In the genomic region with DNA sequence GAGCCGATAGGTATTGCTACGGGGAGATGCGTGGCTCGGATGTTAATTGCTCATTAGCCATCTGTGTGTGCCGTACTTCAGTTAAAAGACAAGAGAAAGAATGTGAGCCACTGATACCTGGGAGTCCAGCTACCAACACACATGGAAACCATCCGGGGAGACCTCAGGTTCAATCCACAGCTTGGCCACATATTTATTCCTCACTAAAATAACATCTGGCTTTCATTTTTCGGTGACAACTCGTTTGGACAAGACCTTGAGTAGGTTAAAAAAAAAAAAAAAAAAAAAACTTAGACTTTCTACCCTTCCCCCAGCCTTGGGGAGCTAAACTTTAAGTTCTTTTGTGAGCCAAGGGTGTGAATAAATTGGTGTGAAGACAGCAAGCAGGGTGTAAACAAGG, we compare ENCODE assay signal across 22 cellular contexts.
DNase-seq lines count a peak whose midpoint lies in the region; ATAC-seq and TF ChIP-seq lines count a peak whose summit lies in the region.
"Had no signal": no experiment of that assay in that cellular context is flagged by ENCODE, and none has a peak within 500 bp of the region (broad histone marks: within the 10 kb centered on the region; RNA-seq: fewer than 3 reads in every experiment).

No MANE protein-coding gene starts in this region.

- no peaks in the 10 kb centered on the region for H3K4me1 Mint-ChIP-seq in stimulated activated naive B cell treated with anti-CD40 and anti-IgM and Interleukin-4, amounts not matched to agents 10 μg/mL and 1 μg/mL and 100 μg/mL, for 72 hours
- H3K4me1 Mint-ChIP-seq: CD14-positive monocyte; CD8-positive, alpha-beta memory T cell had no signal

- TF ChIP-seq EP300 in SK-N-SH (IDR thresholded peaks at IDR 0.05; ENCODE audit: borderline replicate concordance in 1 of 2, low read depth in 1 of 2, low read length in 1 of 2): no peak

- no peak for ATAC-seq in SK-N-SH treated with all-trans-retinoic acid at 6 μM for 48 hours
- no peak for ATAC-seq in stimulated activated naive B cell treated with anti-CD40 and anti-IgM and Interleukin-4, amounts not matched to agents 10 μg/mL and 1 μg/mL and 100 μg/mL, for 72 hours (replicated peaks)
- ATAC-seq: GM23338, HCT116 had no signal

- H2BK15ac ChIP-seq in mesendoderm (replicated peaks; ENCODE audit: low read depth): no peak overlapping the region

- intact Hi-C loops in prostate gland (cut with DNase I): no loop called here

- H3K4me2 ChIP-seq in SK-N-SH: no peak overlapping the region
- no peak overlapping the region for H3K4me2 ChIP-seq in mesendoderm (ENCODE audit: low read length)
- H3K4me2 ChIP-seq: BLaER1 treated with 17β-estradiol and CSF1 and Interleukin-3, amounts not matched to agents 10 nM and 100 nM; GM23338 had no signal

- peak overlapping the region; percentile 44 for H3K18ac ChIP-seq in mesendoderm (ENCODE audit: low read length)

- no peaks in the 10 kb centered on the region for H3K9me2 ChIP-seq in SK-N-SH

- TF ChIP-seq POLR2A in prostate gland (IDR thresholded peaks at IDR 0.05): no peak

- H3K27ac ChIP-seq in SK-N-SH (ENCODE audit: low read depth in 2 of 2, low read length in 1 of 2) (peak overlapping the region in 1 of 2 experiments; percentile 45; a peak in 2 of 4 replicates), coronary artery (no peak overlapping the region), mesendoderm (ENCODE audit: low read depth, low read length) (no peak overlapping the region), prostate gland (no peak overlapping the region)
- H3K27ac ChIP-seq: 22Rv1; BLaER1 treated with 17β-estradiol and CSF1 and Interleukin-3, amounts not matched to agents 10 nM and 100 nM had no signal

- H3K4me3 Mint-ChIP-seq in stimulated activated naive B cell treated with anti-CD40 and anti-IgM and Interleukin-4, amounts not matched to agents 10 μg/mL and 1 μg/mL and 100 μg/mL, for 72 hours: no peak overlapping the region
- H3K4me3 Mint-ChIP-seq: CD14-positive monocyte; CD4-positive, alpha-beta T cell; CD8-positive, alpha-beta memory T cell; GM23338; H9; HFFc6 had no signal

- no peak overlapping the region for H3K27ac Mint-ChIP-seq in stimulated activated naive B cell treated with anti-CD40 and anti-IgM and Interleukin-4, amounts not matched to agents 10 μg/mL and 1 μg/mL and 100 μg/mL, for 72 hours
- H3K27ac Mint-ChIP-seq: CD14-positive monocyte; CD4-positive, alpha-beta T cell; CD8-positive, alpha-beta memory T cell; GM23338; H9; HFFc6 had no signal

- TF ChIP-seq RAD21 in SK-N-SH (IDR thresholded peaks at IDR 0.05; ENCODE audit: low read length): no peak

- DNase-seq in SK-N-SH: no peak
- DNase-seq in coronary artery (ENCODE audit: low spot score): peak; percentile 24
- no peak for DNase-seq in mesendoderm
- DNase-seq in prostate gland (ENCODE audit: low spot score): no peak
- no peak for DNase-seq in stimulated activated naive B cell treated with anti-CD40 and anti-IgM and Interleukin-4, amounts not matched to agents 10 μg/mL and 1 μg/mL and 100 μg/mL, for 72 hours
- no peak for DNase-seq in cerebellar cortex (ENCODE audit: low spot score)
- DNase-seq in GM13976 (ENCODE audit: low spot score): no peak
- DNase-seq: AML-193; BE2C; CD4-positive, alpha-beta T cell; CD8-positive, alpha-beta memory T cell; COR-L47; DMS153; DND-41; H9; HFFc6 had no signal

- no peaks in the 10 kb centered on the region for H3K79me1 ChIP-seq in mesendoderm (ENCODE audit: low read length)

- peaks cover 29 to 37% of the 10 kb centered on the region in 2 experiments for H3K4me1 ChIP-seq in SK-N-SH (ENCODE audit: control insufficient read depth in 1 of 2, insufficient read depth in 2 of 2, low read depth in 1 of 2, low read length in 1 of 2)
- H3K4me1 ChIP-seq in mesendoderm (ENCODE audit: control insufficient read depth, low read depth, low read length): peaks cover 9% of the 10 kb centered on the region
- no peaks in the 10 kb centered on the region for H3K4me1 ChIP-seq in prostate gland (replicated peaks)
- H3K4me1 ChIP-seq: BLaER1 treated with 17β-estradiol and CSF1 and Interleukin-3, amounts not matched to agents 10 nM and 100 nM had no signal

- H3K36me3 ChIP-seq in SK-N-SH (replicated peaks in 1 of 2; ENCODE audit: control insufficient read depth in 1 of 2, insufficient read depth in 2 of 2, low read length in 1 of 2): peaks cover 3 to 6% of the 10 kb centered on the region in 2 experiments
- no peaks in the 10 kb centered on the region for H3K36me3 ChIP-seq in mesendoderm (ENCODE audit: control insufficient read depth, insufficient read depth, low read length)
- no peaks in the 10 kb centered on the region for H3K36me3 ChIP-seq in prostate gland
- H3K36me3 ChIP-seq: BE2C; BLaER1 treated with 17β-estradiol and CSF1 and Interleukin-3, amounts not matched to agents 10 nM and 100 nM had no signal

- TF ChIP-seq CTCF in SK-N-SH (IDR thresholded peaks at IDR 0.05) (no peak), coronary artery (IDR thresholded peaks at IDR 0.05) (no peak), prostate gland (IDR thresholded peaks at IDR 0.05) (no peak), GM13976 (IDR thresholded peaks at IDR 0.05; ENCODE audit: borderline replicate concordance, control extremely low read depth, extremely low read depth, insufficient read depth, missing control alignments) (no peak)

- H2BK5ac ChIP-seq in mesendoderm (ENCODE audit: low read length): no peak overlapping the region

- no peak overlapping the region for H2AK5ac ChIP-seq in mesendoderm (ENCODE audit: low read length)

- H3K4me3 ChIP-seq in SK-N-SH (ENCODE audit: low read depth in 2 of 2, low read length in 1 of 2): no peak overlapping the region
- H3K4me3 ChIP-seq in coronary artery: no peak overlapping the region
- H3K4me3 ChIP-seq in mesendoderm (ENCODE audit: low read length): no peak overlapping the region
- H3K4me3 ChIP-seq in prostate gland: no peak overlapping the region
- H3K4me3 ChIP-seq: BLaER1 treated with 17β-estradiol and CSF1 and Interleukin-3, amounts not matched to agents 10 nM and 100 nM; GM23338 had no signal

- H3K9me3 Mint-ChIP-seq in stimulated activated naive B cell treated with anti-CD40 and anti-IgM and Interleukin-4, amounts not matched to agents 10 μg/mL and 1 μg/mL and 100 μg/mL, for 72 hours: peaks cover 4 to 6% of the 10 kb centered on the region in 2 donors
- H3K9me3 Mint-ChIP-seq: CD4-positive, alpha-beta T cell; GM23338; H9; HFFc6 had no signal

- CTCF ChIA-PET in SK-N-SH (lab: Yijun Ruan, JAX): interaction anchor here (1.4 to 1.6 kb wide), 3 partner anchors 9 to 364 kb away, joined by 3 to 6 read pairs (median 4); no protein-coding TSS in a partner anchor

- peak overlapping the region; percentile 65 for H2BK120ac ChIP-seq in mesendoderm (ENCODE audit: low read depth, low read length)

- H3K23ac ChIP-seq in mesendoderm (ENCODE audit: low read length): no peak overlapping the region

- H3F3A ChIP-seq in SK-N-SH (replicated peaks; ENCODE audit: insufficient read depth): peaks cover 15% of the 10 kb centered on the region

- H3K4ac ChIP-seq in mesendoderm (ENCODE audit: low read depth, low read length): no peak overlapping the region

- H3K27me3 ChIP-seq in SK-N-SH (ENCODE audit: insufficient read depth): no peaks in the 10 kb centered on the region
- no peaks in the 10 kb centered on the region for H3K27me3 ChIP-seq in mesendoderm (ENCODE audit: insufficient read depth, low read length, poor library complexity)
- H3K27me3 ChIP-seq in prostate gland (replicated peaks; ENCODE audit: insufficient read depth): no peaks in the 10 kb centered on the region
- H3K27me3 ChIP-seq: BE2C; BLaER1 treated with 17β-estradiol and CSF1 and Interleukin-3, amounts not matched to agents 10 nM and 100 nM had no signal

- no peak overlapping the region for H2AFZ ChIP-seq in SK-N-SH (ENCODE audit: low read depth)
- H2AFZ ChIP-seq: GM23338 had no signal

- no peak overlapping the region for H3K9ac ChIP-seq in SK-N-SH
- no peak overlapping the region for H3K9ac ChIP-seq in mesendoderm (ENCODE audit: low read length)
- H3K9ac ChIP-seq: BLaER1 treated with 17β-estradiol and CSF1 and Interleukin-3, amounts not matched to agents 10 nM and 100 nM had no signal

- H3K36me3 Mint-ChIP-seq in stimulated activated naive B cell treated with anti-CD40 and anti-IgM and Interleukin-4, amounts not matched to agents 10 μg/mL and 1 μg/mL and 100 μg/mL, for 72 hours: no peaks in the 10 kb centered on the region
- H3K36me3 Mint-ChIP-seq: CD14-positive monocyte; CD8-positive, alpha-beta memory T cell had no signal

- H3K56ac ChIP-seq in mesendoderm (ENCODE audit: low read length): no peak overlapping the region

- H4K20me1 ChIP-seq in SK-N-SH (ENCODE audit: insufficient read depth): no peaks in the 10 kb centered on the region
- H4K20me1 ChIP-seq: BLaER1 treated with 17β-estradiol and CSF1 and Interleukin-3, amounts not matched to agents 10 nM and 100 nM had no signal

- no peak overlapping the region for H4K5ac ChIP-seq in mesendoderm (ENCODE audit: low read length)

- H3K79me2 ChIP-seq in SK-N-SH (ENCODE audit: insufficient read depth): peaks cover 38% of the 10 kb centered on the region
- H3K79me2 ChIP-seq in mesendoderm (ENCODE audit: control insufficient read depth, insufficient read depth, low read length): no peaks in the 10 kb centered on the region

- peaks cover 4 to 5% of the 10 kb centered on the region in 2 donors for H3K27me3 Mint-ChIP-seq in stimulated activated naive B cell treated with anti-CD40 and anti-IgM and Interleukin-4, amounts not matched to agents 10 μg/mL and 1 μg/mL and 100 μg/mL, for 72 hours

- no peak overlapping the region for H4K8ac ChIP-seq in mesendoderm (ENCODE audit: low read depth, low read length)

- no peaks in the 10 kb centered on the region for H3K9me3 ChIP-seq in SK-N-SH
- H3K9me3 ChIP-seq in prostate gland: no peaks in the 10 kb centered on the region
- H3K9me3 ChIP-seq: BE2C had no signal

- in situ Hi-C loops in GM13976 (cut with MboI; ENCODE audit: low sequenced_read_pairs, unreplicated experiment): no loop called here

- 79% methylated on average over 8 of the region's 8 CpGs for WGBS in SK-N-SH (ENCODE audit: low lambda C conversion rate)
- no CpG with 5 or more reads among the region's 8 CpGs for WGBS in mesendoderm (ENCODE audit: extremely low coverage, insufficient coverage, low lambda C conversion rate)
- 84% methylated on average over 8 of the region's 8 CpGs for WGBS in prostate gland

- POLR2A ChIA-PET in SK-N-SH (lab: Yijun Ruan, JAX): no interaction called here

TF ChIP-seq in SK-N-SH, 30 proteins besides CTCF, POLR2A, EP300 and RAD21 (continues in another document):
- TF ChIP-seq FOSL2 (IDR thresholded peaks at IDR 0.05; ENCODE audit: borderline replicate concordance, low read depth) (no peak), TCF12 (IDR thresholded peaks at IDR 0.05) (peak; percentile 57; the same call in 1 of the 2 replicates)
